ENCODE assay signal across 8 cellular contexts in genomic region chr11:35579557-35580396, GRCh38. TPM values are rescaled to one million over a fixed set of nuclear protein-coding genes. Genes with fewer than 3 reads are reported as not detected.
DNase-seq lines count a peak whose midpoint lies in the region; ATAC-seq lines count a peak whose summit lies in the region.

No MANE protein-coding gene starts in this region.

- H3K9me3 ChIP-seq in adipocyte (ENCODE audit: control insufficient read depth, low read length) = no peaks in the 10 kb centered on the region

- H3K4me3 ChIP-seq in adipocyte (ENCODE audit: low read length) = peak overlapping the region; percentile 44

- no peaks in the 10 kb centered on the region for H3K27me3 ChIP-seq in adipocyte (replicated peaks; ENCODE audit: control insufficient read depth, insufficient read depth, low read length)

- ATAC-seq in HG02763 (IDR thresholded peaks at IDR 0.05; ENCODE audit: unreplicated experiment) (no peak), GM21619 (IDR thresholded peaks at IDR 0.05; ENCODE audit: unreplicated experiment) (no peak)

- H3K36me3 ChIP-seq in adipocyte (ENCODE audit: control insufficient read depth, insufficient read depth, low read length, severe bottlenecking) = no peaks in the 10 kb centered on the region

- peaks cover 41% of the 10 kb centered on the region for H3K4me1 ChIP-seq in adipocyte (ENCODE audit: control insufficient read depth, insufficient read depth, low read length)

- peak overlapping the region; percentile 30 for H3K9ac ChIP-seq in adipocyte (ENCODE audit: low read length)

- peak; percentile 82 for DNase-seq in AG20443 (ENCODE audit: low spot score)
- peak; percentile 90 for DNase-seq in M059J (ENCODE audit: low read depth)
- peak; percentile 96 for DNase-seq in adipocyte (ENCODE audit: low read depth)
- peak; percentile 71 for DNase-seq in kidney tubule cell (ENCODE audit: low spot score)
- DNase-seq in NCI-H1092 treated with DMSO at 0.1 percent for 48 hours (lab: John Stamatoyannopoulos, UW) = no peak
- DNase-seq in stimulated activated naive CD4-positive, alpha-beta T cell (lab: John Stamatoyannopoulos, UW) = no peak

RNA-seq across cellular contexts. Expression of gene FJX1, which starts 38.5 kb away (rescaled TPM):
- total RNA-seq in M059J (2014; rRNA removed; shearing (Covaris generic)) = 10.5 and 14.4 TPM in 2 replicates

RNA-seq across cellular contexts. Expression of gene PAMR1, which starts 54.4 kb away (rescaled TPM):
- total RNA-seq in M059J (2014; rRNA removed; shearing (Covaris generic)) = not detected in 2 replicates

Comparison
In these comparisons a context has a peak if more than half of its experiments do, and no peak if none do; other contexts are left out.
1. DNase-seq: peak in AG20443 (single experiment), M059J (single experiment), adipocyte (single experiment) and kidney tubule cell (single experiment); none in NCI-H1092 treated with DMSO at 0.1 percent for 48 hours (single experiment) and stimulated activated naive CD4-positive, alpha-beta T cell (0 of 6).